In genomic region chr10:132654121-132654571, GRCh38 we compare ENCODE assay signal across 13 cellular contexts.
"Had no signal": no experiment of that assay in that cellular context is flagged by ENCODE, and none has a peak within 500 bp of the region (broad histone marks: within the 10 kb centered on the region; RNA-seq: fewer than 3 reads in every experiment).

No MANE protein-coding gene starts in this region.

- H3K27me3 ChIP-seq: gastrocnemius medialis, heart left ventricle, tibial nerve, uterus had no signal

- H3K4me1 ChIP-seq: gastrocnemius medialis, parathyroid adenoma, uterus had no signal

- H3K9me3 Mint-ChIP-seq: brain; central memory CD8-positive, alpha-beta T cell; naive B cell; stimulated activated naive B cell treated with anti-CD40 and anti-IgM and Interleukin-4, amounts not matched to agents 10 μg/mL and 1 μg/mL and 100 μg/mL, for 72 hours had no signal

- H3K27ac Mint-ChIP-seq: activated CD4-positive, alpha-beta T cell treated with anti-CD3 and anti-CD28 coated beads for 36 hours; activated naive CD8-positive, alpha-beta T cell; naive B cell had no signal

- H3K27ac ChIP-seq: coronary artery, gastrocnemius medialis, heart left ventricle, parathyroid adenoma, uterus had no signal

- H2AFZ ChIP-seq: parathyroid adenoma had no signal

- H3K9ac ChIP-seq: parathyroid adenoma had no signal

- H3K36me3 ChIP-seq: uterus had no signal

- DNase-seq: gastrocnemius medialis had no signal

- H3K27me3 Mint-ChIP-seq: activated CD4-positive, alpha-beta T cell treated with anti-CD3 and anti-CD28 coated beads for 36 hours; activated naive CD8-positive, alpha-beta T cell; brain; central memory CD8-positive, alpha-beta T cell; naive B cell; stimulated activated naive B cell treated with anti-CD40 and anti-IgM and Interleukin-4, amounts not matched to agents 10 μg/mL and 1 μg/mL and 100 μg/mL, for 72 hours had no signal

- H3K4me3 ChIP-seq: coronary artery, gastrocnemius medialis, heart left ventricle, mucosa of descending colon, tibial nerve, uterus had no signal

- H3K4me3 Mint-ChIP-seq: activated CD4-positive, alpha-beta T cell treated with anti-CD3 and anti-CD28 coated beads for 36 hours; activated naive CD8-positive, alpha-beta T cell; brain; central memory CD8-positive, alpha-beta T cell; naive B cell; stimulated activated naive B cell treated with anti-CD40 and anti-IgM and Interleukin-4, amounts not matched to agents 10 μg/mL and 1 μg/mL and 100 μg/mL, for 72 hours had no signal

- ATAC-seq: heart left ventricle had no signal

- H3K9me3 ChIP-seq: gastrocnemius medialis, heart left ventricle, mucosa of descending colon, tibial nerve, uterus had no signal
